Comparison of ENCODE assay signal across 11 cellular contexts in the genomic region with DNA sequence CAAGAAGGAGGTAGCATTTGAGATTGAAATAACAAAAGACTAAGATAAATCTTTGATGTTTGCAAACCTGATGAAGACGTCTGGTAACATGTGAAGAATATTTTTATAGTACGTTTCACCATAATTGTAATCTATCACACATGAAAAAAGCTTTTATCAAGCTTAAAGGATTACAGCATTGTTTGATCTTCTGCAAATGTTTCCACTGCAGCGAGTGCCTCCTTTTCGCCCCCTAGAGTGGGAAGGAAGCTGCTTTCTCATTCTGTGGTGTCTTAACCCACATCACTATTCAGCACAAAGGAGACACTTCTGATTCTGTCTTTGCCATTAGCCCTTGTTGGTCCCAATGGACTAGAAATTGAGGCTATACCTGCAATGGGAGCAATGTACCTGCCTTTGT. TPM values are rescaled to one million over a fixed set of nuclear protein-coding genes. Genes with fewer than 3 reads are reported as not detected.
DNase-seq lines count a peak whose midpoint lies in the region; ATAC-seq and TF ChIP-seq lines count a peak whose summit lies in the region.
"Had no signal": no experiment of that assay in that cellular context is flagged by ENCODE, and none has a peak within 500 bp of the region (broad histone marks: within the 10 kb centered on the region; RNA-seq: fewer than 3 reads in every experiment).

No MANE protein-coding gene starts in this region.

- no peak for TF ChIP-seq EP300 in transverse colon (IDR thresholded peaks at IDR 0.05; ENCODE audit: low read depth)

- H3K27me3 Mint-ChIP-seq in activated CD4-positive, alpha-beta T cell treated with anti-CD3 and anti-CD28 coated beads for 36 hours: peaks cover 2% of the 10 kb centered on the region

- H3K36me3 ChIP-seq in cardiac muscle cell (no peaks in the 10 kb centered on the region), heart right ventricle (no peaks in the 10 kb centered on the region), transverse colon (no peaks in the 10 kb centered on the region)

- no peaks in the 10 kb centered on the region for H3K9me3 Mint-ChIP-seq in activated CD4-positive, alpha-beta T cell treated with anti-CD3 and anti-CD28 coated beads for 36 hours (ENCODE audit: low read depth)

- intact Hi-C loops in heart right ventricle (cut with DNase I) (no loop called here), transverse colon (cut with DNase I; ENCODE audit: low total_unique reads) (no loop called here)
- intact Hi-C loops in activated CD4-positive, alpha-beta T cell treated with anti-CD3 and anti-CD28 coated beads for 36 hours (cut with DNase I, micrococcal nuclease): no loop called here

- H3K27me3 ChIP-seq in cardiac muscle cell: no peaks in the 10 kb centered on the region
- H3K27me3 ChIP-seq in heart right ventricle: peaks cover 0 to 13% (median 0%) of the 10 kb centered on the region in 7 donors
- no peaks in the 10 kb centered on the region for H3K27me3 ChIP-seq in transverse colon
- H3K27me3 ChIP-seq: body of pancreas had no signal

- DNase-seq in cardiac muscle cell (ENCODE audit: low read depth in 1 of 2, low spot score in 1 of 2): peak in 1 of 2 donors; percentile 5
- no peak for DNase-seq in heart right ventricle
- DNase-seq in activated CD4-positive, alpha-beta T cell treated with anti-CD3 and anti-CD28 coated beads for 36 hours: no peak
- no peak for DNase-seq in fibroblast of pulmonary artery (ENCODE audit: low read depth)
- peak; percentile 10 for DNase-seq in transverse colon
- no peak for DNase-seq in ecto neural progenitor cell (ENCODE audit: low spot score)
- no peak for DNase-seq in cerebellar cortex (ENCODE audit: low spot score)
- DNase-seq: NCI-H2081 treated with DMSO at 0.1 percent for 48 hours had no signal

- H3K4me1 ChIP-seq in cardiac muscle cell (ENCODE audit: low read depth) (no peaks in the 10 kb centered on the region), heart right ventricle (no peaks in the 10 kb centered on the region), transverse colon (no peaks in the 10 kb centered on the region)
- H3K4me1 ChIP-seq: body of pancreas had no signal

- in situ Hi-C loops in transverse colon (cut with MboI; ENCODE audit: low pct_ligation_motif_present in 1 of 4, low pct_unique_long_range_greater_than_20kb in 1 of 4, low sequenced_read_pairs in 3 of 4): no loop called here

- WGBS in heart right ventricle, 2 donors: 42 to 48% methylated on average over 4 of the region's 4 CpGs
- 10 to 25% methylated on average over 2 to 4 of the region's 4 CpGs for WGBS in transverse colon (ENCODE audit: low coverage in 1 of 2), 2 donors

- CTCF ChIA-PET in activated CD4-positive, alpha-beta T cell treated with anti-CD3 and anti-CD28 coated beads for 36 hours (lab: Charles Lee): interaction anchor here (1.0 to 1.1 kb wide), 2 partner anchors 23 to 55 kb away, joined by 4 to 5 read pairs; no protein-coding TSS in a partner anchor

- no peak overlapping the region for H3K27ac Mint-ChIP-seq in activated CD4-positive, alpha-beta T cell treated with anti-CD3 and anti-CD28 coated beads for 36 hours

- ATAC-seq in heart right ventricle: no peak
- peak; percentile 55 for ATAC-seq in activated CD4-positive, alpha-beta T cell treated with anti-CD3 and anti-CD28 coated beads for 36 hours
- ATAC-seq in GM19467 (IDR thresholded peaks at IDR 0.05; ENCODE audit: unreplicated experiment): no peak
- ATAC-seq: body of pancreas had no signal

- no peaks in the 10 kb centered on the region for H3K9me3 ChIP-seq in cardiac muscle cell (ENCODE audit: low read depth)
- no peaks in the 10 kb centered on the region for H3K9me3 ChIP-seq in heart right ventricle
- H3K9me3 ChIP-seq in transverse colon: no peaks in the 10 kb centered on the region
- H3K9me3 ChIP-seq: body of pancreas had no signal

- no peak overlapping the region for H3K4me3 ChIP-seq in cardiac muscle cell
- no peak overlapping the region for H3K4me3 ChIP-seq in heart right ventricle
- H3K4me3 ChIP-seq in fibroblast of pulmonary artery (replicated peaks; ENCODE audit: low read depth, low read length): no peak overlapping the region
- no peak overlapping the region for H3K4me3 ChIP-seq in transverse colon
- H3K4me3 ChIP-seq: body of pancreas had no signal

- no peak overlapping the region for H3K4me3 Mint-ChIP-seq in activated CD4-positive, alpha-beta T cell treated with anti-CD3 and anti-CD28 coated beads for 36 hours

- H3K27ac ChIP-seq in cardiac muscle cell (no peak overlapping the region), heart right ventricle (no peak overlapping the region), transverse colon (no peak overlapping the region)
- H3K27ac ChIP-seq: body of pancreas, HL-60 had no signal

- H3K36me3 Mint-ChIP-seq in activated CD4-positive, alpha-beta T cell treated with anti-CD3 and anti-CD28 coated beads for 36 hours (ENCODE audit: low read depth): no peaks in the 10 kb centered on the region

- POLR2A ChIA-PET in activated CD4-positive, alpha-beta T cell treated with anti-CD3 and anti-CD28 coated beads for 36 hours (lab: Charles Lee): no interaction called here

- peaks cover 26% of the 10 kb centered on the region for H3K4me1 Mint-ChIP-seq in activated CD4-positive, alpha-beta T cell treated with anti-CD3 and anti-CD28 coated beads for 36 hours

- TF ChIP-seq CTCF in cardiac muscle cell (IDR thresholded peaks at IDR 0.05; ENCODE audit: low read depth, low read length): peak; percentile 39
- no peak for TF ChIP-seq CTCF in heart right ventricle (IDR thresholded peaks at IDR 0.05)
- peak; percentile 26 for TF ChIP-seq CTCF in fibroblast of pulmonary artery (IDR thresholded peaks at IDR 0.05; ENCODE audit: low read length, missing control alignments)
- no peak for TF ChIP-seq CTCF in transverse colon (IDR thresholded peaks at IDR 0.05)

- no peak for TF ChIP-seq POLR2A in transverse colon (IDR thresholded peaks at IDR 0.05)

RNA-seq across cellular contexts. Expression of gene IL12RB2, which starts 46.0 kb away (rescaled TPM):
- total RNA-seq in cardiac muscle cell: 0.04 TPM in 1 of 2 replicates, not detected in the other
- polyA plus RNA-seq in cardiac muscle cell: 0.12 TPM in 1 of 2 replicates, not detected in the other
- 1 to 10 TPM in 1 of 10 donors, under 1 TPM in 9; 0.15 to 1.2 (median 0.33) TPM for total RNA-seq in heart right ventricle
- under 1 TPM in 1 of 2 donors, not detected in 1; 0.09 TPM for polyA plus RNA-seq in heart right ventricle
- 10 to 100 TPM; 77.9 to 99.2 TPM for total RNA-seq in activated CD4-positive, alpha-beta T cell treated with anti-CD3 and anti-CD28 coated beads for 36 hours
- 1 to 10 TPM in 2 of 4 donors, not detected in 2; 1.2 to 3.3 TPM for total RNA-seq in transverse colon

Comparison
In these comparisons a context has a peak if more than half of its experiments do, and no peak if none do; other contexts are left out.
1. CTCF ChIP-seq: peak in cardiac muscle cell (single experiment) and fibroblast of pulmonary artery (single experiment); none in heart right ventricle (0 of 9) and transverse colon (0 of 5).
2. RNA of gene IL12RB2, which starts 46.0 kb away (total RNA-seq): 77.9 to 99.2 TPM in activated CD4-positive, alpha-beta T cell treated with anti-CD3 and anti-CD28 coated beads for 36 hours; 1.2 to 3.3 TPM in transverse colon, 0.15 to 1.2 TPM in heart right ventricle and 0.04 TPM in cardiac muscle cell; every median in the first group is over 10 times any median in the second.